Comparison of ENCODE assay signal across 8 cellular contexts in the genomic region with DNA sequence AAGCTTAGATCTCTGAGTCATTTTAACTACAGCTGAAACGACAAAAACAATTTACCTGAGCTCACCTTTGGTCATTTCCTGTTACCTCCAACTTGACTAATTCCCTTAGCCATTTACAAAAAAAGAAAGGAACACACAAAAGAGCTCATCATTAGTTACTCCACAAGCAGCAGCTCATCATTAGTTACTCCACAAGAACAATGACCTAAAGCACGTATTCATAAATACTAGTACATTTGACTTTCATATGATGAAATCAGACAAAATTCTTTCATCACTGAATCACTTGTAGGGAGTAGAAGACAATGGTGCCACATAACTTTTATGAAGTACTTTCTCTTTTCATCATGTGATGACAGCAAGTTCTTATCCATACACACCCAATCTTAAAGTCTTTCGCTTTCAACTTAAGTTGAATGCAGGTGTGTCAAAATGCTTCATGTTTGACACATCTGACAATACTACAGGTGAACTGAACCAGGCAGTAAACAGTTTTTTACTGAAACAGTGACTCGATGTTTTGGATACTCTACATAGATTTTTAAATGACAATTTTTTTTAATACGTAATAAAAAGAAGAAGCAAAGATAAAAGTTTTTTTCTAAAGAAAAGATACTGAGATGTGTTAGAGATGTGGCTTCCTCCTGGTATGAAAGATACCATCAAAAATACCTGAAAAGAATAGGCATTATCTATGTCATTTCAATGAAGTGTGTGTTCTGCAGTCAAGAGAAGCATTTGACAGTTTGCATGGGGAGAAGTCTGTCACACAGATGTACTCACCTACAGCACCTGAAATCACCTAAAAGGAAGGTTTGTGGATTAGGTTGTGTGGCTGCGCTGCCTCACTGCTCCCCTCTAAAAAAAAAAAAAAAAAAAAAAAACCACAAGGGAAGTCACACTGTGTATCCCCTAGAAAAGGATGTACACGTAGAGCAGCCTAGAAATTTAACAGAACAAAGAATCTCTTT.
DNase-seq lines count a peak whose midpoint lies in the region; ATAC-seq and TF ChIP-seq lines count a peak whose summit lies in the region.

No MANE protein-coding gene starts in this region.

- H3K4me1 ChIP-seq in mucosa of descending colon (ENCODE audit: low read depth) (peaks cover 6% of the 10 kb centered on the region), sigmoid colon (peaks cover 0 to 19% (median 8%) of the 10 kb centered on the region in 4 donors)

- TF ChIP-seq POLR2A in sigmoid colon (IDR thresholded peaks at IDR 0.05), result no peak

- no peak overlapping the region for H3K4me3 ChIP-seq in mucosa of descending colon
- H3K4me3 ChIP-seq in sigmoid colon, result no peak overlapping the region

- H3K4me1 Mint-ChIP-seq in activated naive CD8-positive, alpha-beta T cell treated with anti-CD3 and anti-CD28 coated beads, Interleukin-2, amount 50 U/mL, for 24 hours, result peaks cover 44% of the 10 kb centered on the region

- peak overlapping the region; percentile 89 for H3K27ac Mint-ChIP-seq in activated naive CD8-positive, alpha-beta T cell treated with anti-CD3 and anti-CD28 coated beads, Interleukin-2, amount 50 U/mL, for 24 hours

- no peaks in the 10 kb centered on the region for H3K27me3 ChIP-seq in sigmoid colon

- no peak for TF ChIP-seq EP300 in sigmoid colon (IDR thresholded peaks at IDR 0.05)

- H3K36me3 Mint-ChIP-seq in activated naive CD8-positive, alpha-beta T cell treated with anti-CD3 and anti-CD28 coated beads, Interleukin-2, amount 50 U/mL, for 24 hours (ENCODE audit: low read depth), result peaks cover 34% of the 10 kb centered on the region

- WGBS in sigmoid colon, 2 donors, result 66 to 71% methylated on average over 7 of the region's 7 CpGs

- peak overlapping the region; percentile 61 for H3K4me3 Mint-ChIP-seq in activated naive CD8-positive, alpha-beta T cell treated with anti-CD3 and anti-CD28 coated beads, Interleukin-2, amount 50 U/mL, for 24 hours

- no peaks in the 10 kb centered on the region for H3K27me3 Mint-ChIP-seq in activated naive CD8-positive, alpha-beta T cell treated with anti-CD3 and anti-CD28 coated beads, Interleukin-2, amount 50 U/mL, for 24 hours

- no peaks in the 10 kb centered on the region for H3K9me3 Mint-ChIP-seq in activated naive CD8-positive, alpha-beta T cell treated with anti-CD3 and anti-CD28 coated beads, Interleukin-2, amount 50 U/mL, for 24 hours

- H3K27ac ChIP-seq in sigmoid colon, result no peak overlapping the region

- TF ChIP-seq CTCF in mucosa of descending colon (IDR thresholded peaks at IDR 0.05) (no peak), sigmoid colon (IDR thresholded peaks at IDR 0.05) (no peak)

- intact Hi-C loops in mucosa of descending colon (cut with DNase I, micrococcal nuclease) (no loop called here), sigmoid colon (cut with DNase I) (no loop called here)

- peak; percentile 54 for ATAC-seq in GM18861 (IDR thresholded peaks at IDR 0.05; ENCODE audit: unreplicated experiment)
- peak; percentile 68 for ATAC-seq in activated naive CD8-positive, alpha-beta T cell treated with anti-CD3 and anti-CD28 coated beads, Interleukin-2, amount 50 U/mL, for 24 hours
- ATAC-seq in mucosa of descending colon, result peak; percentile 93
- no peak for ATAC-seq in HG03469 (IDR thresholded peaks at IDR 0.05; ENCODE audit: unreplicated experiment)

- DNase-seq in HS-5 (ENCODE audit: low read depth), result peak; percentile 63
- DNase-seq in activated naive CD8-positive, alpha-beta T cell treated with anti-CD3 and anti-CD28 coated beads, Interleukin-2, amount 50 U/mL, for 24 hours, result no peak
- DNase-seq in mucosa of descending colon, result no peak
- no peak for DNase-seq in activated gamma-delta T cell treated with Interleukin-2 at 50 U/mL for 16 hours
- no peak for DNase-seq in GDM1 (lab: John Stamatoyannopoulos, UW)
- DNase-seq in sigmoid colon, result no peak

- H3K9me3 ChIP-seq in mucosa of descending colon (no peaks in the 10 kb centered on the region), sigmoid colon (no peaks in the 10 kb centered on the region)

- H3K36me3 ChIP-seq in mucosa of descending colon (ENCODE audit: low read depth) (no peaks in the 10 kb centered on the region), sigmoid colon (peaks cover 0 to 8% (median 0%) of the 10 kb centered on the region in 4 donors)
